In the genomic region with DNA sequence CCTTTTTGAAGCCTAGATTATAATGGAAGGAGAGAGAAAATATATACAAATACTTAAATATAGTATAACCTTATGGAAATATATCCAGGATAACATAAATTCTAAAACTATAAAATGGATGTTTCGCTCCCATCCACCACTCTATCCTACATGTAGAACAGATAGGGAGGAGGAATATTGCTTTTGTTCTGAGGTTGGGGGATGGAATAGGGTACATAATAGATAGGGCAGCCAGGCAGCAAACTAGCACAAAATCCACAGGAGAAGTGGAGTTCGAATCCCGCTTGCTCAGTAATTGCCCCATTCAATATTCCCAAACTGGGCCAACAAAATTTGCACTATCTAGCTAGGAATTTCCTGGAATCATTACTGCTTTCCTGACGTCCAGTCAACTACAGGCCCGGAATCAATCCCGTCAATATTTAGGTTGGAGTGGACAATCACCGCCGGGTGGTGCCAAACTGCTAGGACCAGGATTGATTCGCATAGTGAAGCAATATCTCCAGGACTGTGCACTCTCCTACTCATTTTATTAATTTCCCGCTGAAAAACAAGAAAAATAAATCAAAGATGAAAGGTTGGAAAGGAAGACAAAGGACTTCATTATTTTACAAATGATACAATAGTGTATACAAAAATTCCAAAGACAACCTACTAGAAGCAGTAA, we compare ENCODE assay signal across 1 cellular context.
TF ChIP-seq lines count a peak whose summit lies in the region.

No MANE protein-coding gene starts in this region.

TF ChIP-seq in H1, 55 proteins besides CTCF, POLR2A, EP300 and RAD21:
- no peak for TF ChIP-seq EGR1 (IDR thresholded peaks at IDR 0.05; ENCODE audit: borderline replicate concordance, low read depth, low read length)
- TF ChIP-seq EZH2 (IDR thresholded peaks at IDR 0.05; ENCODE audit: low read depth, low read length, severe bottlenecking), result no peak
- no peak for TF ChIP-seq RBBP5 (IDR thresholded peaks at IDR 0.05; ENCODE audit: borderline replicate concordance, low read depth, low read length)
- no peak for TF ChIP-seq CTBP2 (IDR thresholded peaks at IDR 0.05; ENCODE audit: borderline replicate concordance, insufficient read depth, insufficient read length, low read length)
- no peak for TF ChIP-seq TEAD4 (IDR thresholded peaks at IDR 0.05; ENCODE audit: low read depth, low read length)
- no peak for TF ChIP-seq FOSL1 (IDR thresholded peaks at IDR 0.05; ENCODE audit: insufficient read depth, low read depth, low read length)
- TF ChIP-seq SIRT6 (IDR thresholded peaks at IDR 0.05; ENCODE audit: low read length), result no peak
- no peak for TF ChIP-seq KDM5A (IDR thresholded peaks at IDR 0.05; ENCODE audit: low read length)
- no peak for TF ChIP-seq SP1 (IDR thresholded peaks at IDR 0.05; ENCODE audit: low read depth, low read length)
TF ChIP-seq in H1: peak in this region for 0.
